ENCODE assay signal across 1 cellular context in the genomic region with DNA sequence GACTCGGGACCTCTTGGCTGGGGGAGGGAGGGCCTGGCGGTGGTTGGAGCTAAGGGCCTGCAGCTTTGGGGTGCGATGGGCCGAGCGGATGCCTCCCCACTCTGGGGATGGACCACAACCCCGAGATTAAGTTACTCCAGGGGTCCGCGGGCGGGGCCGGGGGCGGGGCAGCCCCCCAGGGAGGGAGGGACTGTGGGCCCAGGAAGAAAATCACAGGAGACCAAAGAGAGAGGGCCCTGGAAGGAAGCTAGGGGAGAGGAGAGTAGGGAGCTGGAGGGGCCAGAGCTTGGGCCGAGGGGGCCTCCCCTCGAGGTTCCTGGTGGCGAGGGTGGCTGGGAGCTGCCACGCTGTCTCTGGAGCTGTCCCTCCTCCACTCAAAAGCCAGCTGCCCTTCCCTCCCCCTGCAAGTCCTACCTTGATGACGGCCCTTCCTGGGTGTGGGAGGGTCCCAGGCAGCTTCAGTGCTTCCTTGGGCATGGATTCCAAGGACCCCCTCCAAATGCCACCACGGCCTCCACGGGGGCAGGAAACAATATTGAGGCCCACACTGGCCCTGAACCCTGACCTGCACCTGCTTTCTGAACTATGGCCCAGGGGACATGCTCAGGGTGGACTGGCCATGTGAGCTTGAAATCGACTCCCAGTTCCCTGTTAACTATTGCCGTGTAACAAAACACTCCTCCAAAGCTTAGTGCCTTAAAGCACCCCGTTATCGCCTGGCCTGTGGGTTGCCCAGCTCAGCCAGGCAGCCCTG.
TF ChIP-seq lines count a peak whose summit lies in the region.

No MANE protein-coding gene starts in this region.

TF ChIP-seq in HEK293, 187 proteins besides CTCF, POLR2A, EP300 and RAD21 (continued from another document):
- TF ChIP-seq KLF9 (tag by site-specific recombination; IDR thresholded peaks at IDR 0.05; ENCODE audit: low read depth) (peak; percentile 46), KLF10 (tag by site-specific recombination; IDR thresholded peaks at IDR 0.05) (0 out of 2 replicates have a peak, but pooled peaks have one; percentile 38), ZNF558 (tag by site-specific recombination; IDR thresholded peaks at IDR 0.05) (no peak), ZNF654 (tag by site-specific recombination; IDR thresholded peaks at IDR 0.05; ENCODE audit: low read depth) (no peak), GLIS2 (tag by site-specific recombination; IDR thresholded peaks at IDR 0.05) (peak; percentile 79), ZNF341 (tag by site-specific recombination; IDR thresholded peaks at IDR 0.05; ENCODE audit: low read depth) (peak; percentile 62)
- TF ChIP-seq, protein P1, sequence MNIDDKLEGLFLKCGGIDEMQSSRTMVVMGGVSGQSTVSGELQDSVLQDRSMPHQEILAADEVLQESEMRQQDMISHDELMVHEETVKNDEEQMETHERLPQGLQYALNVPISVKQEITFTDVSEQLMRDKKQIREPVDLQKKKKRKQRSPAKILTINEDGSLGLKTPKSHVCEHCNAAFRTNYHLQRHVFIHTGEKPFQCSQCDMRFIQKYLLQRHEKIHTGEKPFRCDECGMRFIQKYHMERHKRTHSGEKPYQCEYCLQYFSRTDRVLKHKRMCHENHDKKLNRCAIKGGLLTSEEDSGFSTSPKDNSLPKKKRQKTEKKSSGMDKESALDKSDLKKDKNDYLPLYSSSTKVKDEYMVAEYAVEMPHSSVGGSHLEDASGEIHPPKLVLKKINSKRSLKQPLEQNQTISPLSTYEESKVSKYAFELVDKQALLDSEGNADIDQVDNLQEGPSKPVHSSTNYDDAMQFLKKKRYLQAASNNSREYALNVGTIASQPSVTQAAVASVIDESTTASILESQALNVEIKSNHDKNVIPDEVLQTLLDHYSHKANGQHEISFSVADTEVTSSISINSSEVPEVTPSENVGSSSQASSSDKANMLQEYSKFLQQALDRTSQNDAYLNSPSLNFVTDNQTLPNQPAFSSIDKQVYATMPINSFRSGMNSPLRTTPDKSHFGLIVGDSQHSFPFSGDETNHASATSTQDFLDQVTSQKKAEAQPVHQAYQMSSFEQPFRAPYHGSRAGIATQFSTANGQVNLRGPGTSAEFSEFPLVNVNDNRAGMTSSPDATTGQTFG (tag by site-specific recombination; IDR thresholded peaks at IDR 0.05; ENCODE audit: borderline replicate concordance) = no peak
